8 cellular contexts compared by ENCODE assay signal in the genomic region with DNA sequence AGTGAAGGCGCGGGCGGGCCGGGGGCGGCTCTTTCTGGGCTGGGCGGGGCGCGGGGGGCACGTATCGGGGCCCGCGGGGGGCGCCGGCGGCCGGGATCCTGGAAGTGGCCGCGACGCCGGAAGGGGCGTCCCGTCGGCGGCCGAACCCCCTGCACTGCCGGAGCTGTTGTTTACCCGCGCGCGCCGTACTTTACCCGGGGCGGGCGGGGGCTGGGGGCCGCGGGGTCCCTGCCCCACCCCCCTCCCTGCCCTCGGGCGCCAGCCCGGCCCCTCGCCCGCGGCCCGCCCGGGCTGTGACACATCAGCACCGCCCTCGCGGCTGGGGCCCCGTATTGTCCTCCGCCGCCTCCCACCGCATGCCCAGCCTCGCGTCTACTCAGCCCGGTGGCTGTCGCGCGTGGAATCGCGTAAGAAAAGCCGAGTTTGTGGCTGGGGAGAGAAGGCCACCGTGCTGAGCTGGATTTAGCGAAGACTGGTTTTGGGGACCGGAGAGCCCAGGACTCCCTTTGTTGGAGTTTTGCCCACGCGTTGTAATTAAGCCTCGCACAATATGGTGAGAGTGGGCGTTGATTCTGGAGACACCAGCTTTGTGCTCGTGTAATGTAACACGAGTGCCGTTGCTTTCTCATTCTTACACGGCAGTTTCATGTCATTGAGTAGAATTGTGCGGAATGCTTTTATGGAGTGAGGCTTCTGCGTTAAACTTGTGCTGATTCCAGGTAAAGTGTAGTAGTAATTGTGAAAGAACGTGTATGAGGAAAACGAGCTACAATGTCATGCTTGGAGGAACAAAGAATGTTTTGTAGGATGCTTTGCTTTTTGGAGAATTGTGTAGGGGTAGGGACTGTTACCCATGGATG. TPM values are rescaled to one million over a fixed set of nuclear protein-coding genes. Genes with fewer than 3 reads are reported as not detected.
DNase-seq lines count a peak whose midpoint lies in the region; ATAC-seq and TF ChIP-seq lines count a peak whose summit lies in the region.

No MANE protein-coding gene starts in this region.

- H3K9me3 ChIP-seq in lung (ENCODE audit: control insufficient read depth in 2 of 2, insufficient read depth in 1 of 2, low read length in 1 of 2) = no peaks in the 10 kb centered on the region

- intact Hi-C loops in activated CD4-positive, alpha-beta memory T cell treated with anti-CD3 and anti-CD28 coated beads for 36 hours (cut with micrococcal nuclease) = loop anchor here (5.0 to 10.0 kb wide), 3 partner anchors 117 to 138 kb away; no protein-coding TSS in a partner anchor
- intact Hi-C loops in dorsolateral prefrontal cortex (cut with DNase I) = loop anchor here (5.0 to 10.0 kb wide), 3 partner anchors 46 to 227 kb away; a partner anchor contains a TSS

- CTCF ChIA-PET in GM10248 (lab: Yijun Ruan, JAX) = interaction anchor here (0.6 to 2.1 kb wide), 12 partner anchors 10 to 275 kb away, joined by 3 to 6 read pairs (median 4); a partner anchor contains a TSS
- CTCF ChIA-PET in activated CD4-positive, alpha-beta memory T cell treated with anti-CD3 and anti-CD28 coated beads for 36 hours (lab: Charles Lee) = interaction anchor here (1.0 to 4.1 kb wide), 11 partner anchors 9 to 220 kb away, joined by 3 to 20 read pairs (median 7); no protein-coding TSS in a partner anchor

- TF ChIP-seq CTCF in GM10248 (IDR thresholded peaks at IDR 0.05; ENCODE audit: control extremely low read depth, extremely low read depth, low read depth, missing control alignments) (no peak), dorsolateral prefrontal cortex (IDR thresholded peaks at IDR 0.05 in 54 of 56, conservative IDR thresholded peaks at IDR 0.05 in 2 of 56; ENCODE audit: low read depth in 1 of 56, partially characterized antibody in 56 of 56) (peak in 1 of 56 donors; percentile 1), lung (IDR thresholded peaks at IDR 0.05; ENCODE audit: control extremely low read depth, extremely low read depth) (no peak)

- no peaks in the 10 kb centered on the region for H3K36me3 ChIP-seq in lung (ENCODE audit: control insufficient read depth in 2 of 2, insufficient read depth in 2 of 2, low read length in 2 of 2)

- peaks cover 6% of the 10 kb centered on the region for H3K36me3 Mint-ChIP-seq in activated CD4-positive, alpha-beta memory T cell treated with anti-CD3 and anti-CD28 coated beads for 36 hours

- H3K27ac Mint-ChIP-seq in activated CD4-positive, alpha-beta memory T cell treated with anti-CD3 and anti-CD28 coated beads for 36 hours = peak overlapping the region; percentile 89

- no peaks in the 10 kb centered on the region for H3K27me3 Mint-ChIP-seq in activated CD4-positive, alpha-beta memory T cell treated with anti-CD3 and anti-CD28 coated beads for 36 hours

- H3K27ac ChIP-seq in dorsolateral prefrontal cortex (peak overlapping the region in 56 of 59 donors; percentile 16 to 93 (median 82)), lung (ENCODE audit: low read depth in 1 of 2, low read length in 1 of 2) (peak overlapping the region; percentile 89 to 96)

- peak; percentile 5 for ATAC-seq in HG02610 (IDR thresholded peaks at IDR 0.05; ENCODE audit: unreplicated experiment)
- peak; percentile 66 for ATAC-seq in lung (ENCODE audit: insufficient read depth, low FRiP score)

- POLR2A ChIA-PET in GM10248 (lab: Yijun Ruan, JAX) = interaction anchor here (1.0 to 4.0 kb wide), 12 partner anchors 8 to 225 kb away, joined by 3 to 30 read pairs (median 7); a partner anchor contains a TSS
- POLR2A ChIA-PET in activated CD4-positive, alpha-beta memory T cell treated with anti-CD3 and anti-CD28 coated beads for 36 hours (lab: Charles Lee) = interaction anchor here (0.8 to 3.5 kb wide), 16 partner anchors 9 to 281 kb away, joined by 3 to 26 read pairs (median 8); a partner anchor contains a TSS

- peaks cover 3 to 22% of the 10 kb centered on the region in 2 donors for H3K4me1 ChIP-seq in lung (ENCODE audit: control insufficient read depth in 2 of 2, insufficient read depth in 2 of 2, low read length in 2 of 2)

- H3K9me3 Mint-ChIP-seq in activated CD4-positive, alpha-beta memory T cell treated with anti-CD3 and anti-CD28 coated beads for 36 hours = no peaks in the 10 kb centered on the region

- DNase-seq in GM10248 (ENCODE audit: extremely low spot score) (peak; percentile 42), NCI-H2171 (lab: John Stamatoyannopoulos, UW) (peak; percentile 61), dorsolateral prefrontal cortex (peak; percentile 32 to 71 (median 51)), lung (ENCODE audit: low spot score) (peak; percentile 47), AML-193 (lab: John Stamatoyannopoulos, UW) (no peak)
- DNase-seq in activated CD4-positive, alpha-beta memory T cell treated with anti-CD3 and anti-CD28 coated beads for 36 hours = peak; percentile 81
- peak; percentile 33 to 63 (median 49) for DNase-seq in stimulated activated CD4-positive, alpha-beta T cell treated with anti-CD3 and anti-CD28 coated beads, TNF-alpha, amount 100 ng/mL, for 1 hour (ENCODE audit: low read depth in 3 of 3, low spot score in 1 of 3)

- WGBS in lung, 2 donors = 0 to 1% methylated on average over 43 to 75 of the region's 75 CpGs

- H3K4me1 Mint-ChIP-seq in activated CD4-positive, alpha-beta memory T cell treated with anti-CD3 and anti-CD28 coated beads for 36 hours (ENCODE audit: low read depth) = peaks cover 63% of the 10 kb centered on the region

- H3K4me3 Mint-ChIP-seq in activated CD4-positive, alpha-beta memory T cell treated with anti-CD3 and anti-CD28 coated beads for 36 hours = peak overlapping the region; percentile 85

- peak overlapping the region; percentile 48 to 90 (median 77) for H3K4me3 ChIP-seq in dorsolateral prefrontal cortex
- peak overlapping the region; percentile 56 for H3K4me3 ChIP-seq in lung

- no peaks in the 10 kb centered on the region for H3K27me3 ChIP-seq in dorsolateral prefrontal cortex
- no peaks in the 10 kb centered on the region for H3K27me3 ChIP-seq in lung (ENCODE audit: control insufficient read depth, insufficient read depth)

RNA-seq across cellular contexts. Expression of a gene that starts 0.6 kb away (rescaled TPM):
- 10 to 100 TPM; 22.9 to 23.0 TPM for total RNA-seq in activated CD4-positive, alpha-beta memory T cell treated with anti-CD3 and anti-CD28 coated beads for 36 hours
- total RNA-seq in dorsolateral prefrontal cortex (10 to 100 TPM; 39.9 to 77.7 (median 54.2) TPM), lung (100 to 1,000 TPM in 1 of 2 donors, 10 to 100 TPM in 1; 79.7 to 106 TPM)
- polyA plus RNA-seq in lung = 10 to 100 TPM in 1 of 2 donors, 1 to 10 TPM in 1; 9.2 to 28.8 TPM

Comparison
In these comparisons a context has a peak if more than half of its experiments do, and no peak if none do; other contexts are left out.
1. DNase-seq: peak in GM10248 (single experiment), NCI-H2171 (single experiment), activated CD4-positive, alpha-beta memory T cell treated with anti-CD3 and anti-CD28 coated beads for 36 hours (single experiment), dorsolateral prefrontal cortex (10 of 10), lung (single experiment) and stimulated activated CD4-positive, alpha-beta T cell treated with anti-CD3 and anti-CD28 coated beads, TNF-alpha, amount 100 ng/mL, for 1 hour (3 of 3); none in AML-193 (0 of 2).